ENCODE assay signal across 8 cellular contexts in genomic region chr6:45419574-45420082, GRCh38. TPM values are rescaled to one million over a fixed set of nuclear protein-coding genes. Genes with fewer than 3 reads are reported as not detected.
A peak's percentile ranks its signal among the peaks of the same experiment; 100 is the strongest.
DNase-seq lines count a peak whose midpoint lies in the region; ATAC-seq, FAIRE-seq and TF ChIP-seq lines count a peak whose summit lies in the region.

No MANE protein-coding gene starts in this region.

- no peaks in the 10 kb centered on the region for H3K4me1 ChIP-seq in BE2C
- H3K4me1 ChIP-seq in HUES6 (ENCODE audit: control insufficient read depth, insufficient read depth, low read length), result peaks cover 18% of the 10 kb centered on the region
- H3K4me1 ChIP-seq in K562 (replicated peaks in 1 of 2; ENCODE audit: control insufficient read depth in 2 of 2, insufficient read depth in 2 of 2, low read length in 2 of 2), result peaks cover 0 to 41% of the 10 kb centered on the region in 2 experiments; a peak in 4 of 5 replicates

- H3K4me3 ChIP-seq in BE2C (ENCODE audit: low read depth, low read length), result no peak overlapping the region
- peak overlapping the region; percentile 81 for H3K4me3 ChIP-seq in HUES6 (ENCODE audit: low read depth, low read length)
- H3K4me3 ChIP-seq in K562, result 0 out of 2 replicates have a peak overlapping the region, but pooled peaks have one; percentile 5

- H3K4me3 Mint-ChIP-seq in T-helper 1 cell treated with Interleukin-12 subunit alpha and Interleukin-12 subunit beta and Interleukin-4 antibody, amounts not matched to agents 30 μg/mL and 1 μg/mL, for 36 hours, result peak overlapping the region; percentile 95
- peak overlapping the region; percentile 90 to 95 (median 93) for H3K4me3 Mint-ChIP-seq in immature natural killer cell

- peak overlapping the region; percentile 11; the same call in 1 of the 2 replicates for H2AFZ ChIP-seq in K562 (ENCODE audit: low read depth, low read length)

- H3K4me2 ChIP-seq in K562 (ENCODE audit: insufficient read depth, low read length), result peak overlapping the region; percentile 9; the same call in 1 of the 2 replicates

- H4K20me1 ChIP-seq in K562 (replicated peaks; ENCODE audit: control insufficient read depth, insufficient read depth, low read length), result no peaks in the 10 kb centered on the region

- no TSS peak for BruUV-seq in K562 (replicated peaks; lab: Mats Ljungman, UMichigan)

- peaks cover 97% of the 10 kb centered on the region for H3K27me3 ChIP-seq in BE2C
- peaks cover 77% of the 10 kb centered on the region for H3K27me3 ChIP-seq in HUES6 (ENCODE audit: control insufficient read depth, insufficient read depth, low read length)
- H3K27me3 ChIP-seq in K562 (ENCODE audit: control insufficient read depth in 2 of 2, insufficient read depth in 2 of 2, low read length in 2 of 2), result peaks cover 9 to 22% of the 10 kb centered on the region in 2 experiments; a peak in 4 of 5 replicates

- H3K9me1 ChIP-seq in K562 (ENCODE audit: control insufficient read depth, insufficient read depth, low read length), result no peaks in the 10 kb centered on the region

- no peak for TF ChIP-seq EP300 in K562 (IDR thresholded peaks at IDR 0.05; ENCODE audit: low read length)

- peaks cover 3% of the 10 kb centered on the region for H3K36me3 Mint-ChIP-seq in T-helper 1 cell treated with Interleukin-12 subunit alpha and Interleukin-12 subunit beta and Interleukin-4 antibody, amounts not matched to agents 30 μg/mL and 1 μg/mL, for 36 hours (ENCODE audit: low read depth)
- H3K36me3 Mint-ChIP-seq in immature natural killer cell, result no peaks in the 10 kb centered on the region

- H3K4me1 Mint-ChIP-seq in T-helper 1 cell treated with Interleukin-12 subunit alpha and Interleukin-12 subunit beta and Interleukin-4 antibody, amounts not matched to agents 30 μg/mL and 1 μg/mL, for 36 hours (ENCODE audit: low read depth), result peaks cover 42% of the 10 kb centered on the region
- peaks cover 38 to 45% of the 10 kb centered on the region in 2 donors for H3K4me1 Mint-ChIP-seq in immature natural killer cell

- H3K79me2 ChIP-seq in K562 (ENCODE audit: control insufficient read depth, insufficient read depth, low read length), result no peaks in the 10 kb centered on the region

- peak; percentile 89 to 96 for TF ChIP-seq RAD21 in K562 (CRISPR knock-in tag; conservative IDR thresholded peaks at IDR 0.05 in 1 of 2, IDR thresholded peaks at IDR 0.05 in 1 of 2)

- H3K9me3 ChIP-seq in BE2C (no peaks in the 10 kb centered on the region), HUES6 (ENCODE audit: control insufficient read depth, insufficient read depth, low read depth, low read length) (no peaks in the 10 kb centered on the region), K562 (replicated peaks; ENCODE audit: control insufficient read depth, insufficient read depth, low read depth, low read length) (no peaks in the 10 kb centered on the region)

- TF ChIP-seq CTCF in BE2C (IDR thresholded peaks at IDR 0.05; ENCODE audit: low read depth, low read length), result 0 out of 2 replicates have a peak, but pooled peaks have one; percentile 17
- peak; percentile 61 to 95 (median 92) for TF ChIP-seq CTCF in K562 (IDR thresholded peaks at IDR 0.05 in 2 of 3, conservative IDR thresholded peaks at IDR 0.05 in 1 of 3; ENCODE audit: insufficient read depth in 2 of 3, low read depth in 1 of 3, low read length in 3 of 3)

- peak overlapping the region; percentile 78 for H3K27ac Mint-ChIP-seq in T-helper 1 cell treated with Interleukin-12 subunit alpha and Interleukin-12 subunit beta and Interleukin-4 antibody, amounts not matched to agents 30 μg/mL and 1 μg/mL, for 36 hours
- H3K27ac Mint-ChIP-seq in immature natural killer cell, result peak overlapping the region in 2 of 6 donors; percentile 27 to 75

- DNase-seq in BE2C (peak; percentile 38), K562 (ENCODE audit: extremely low read depth in 1 of 4, low spot score in 3 of 4) (peak in 3 of 4 experiments; percentile 26 to 70 (median 62)), immature natural killer cell (peak in 2 of 3 donors; percentile 28 to 41)
- DNase-seq in stimulated activated CD4-positive, alpha-beta T cell treated with anti-CD3 and anti-CD28 coated beads, Interleukin-12 subunit alpha, Interleukin-12 subunit beta, amount 100 ng/mL, for 48 hours (ENCODE audit: low read depth in 2 of 3, low spot score in 1 of 3), result peak in 2 of 3 donors; percentile 50 to 61

- intact Hi-C loops in K562 (cut with micrococcal nuclease), result loop anchor here (2.0 to 5.0 kb wide), 6 partner anchors 42 to 765 kb away; partner anchors contain the start of gene SUPT3H

- TF ChIP-seq POLR2A in K562 (conservative IDR thresholded peaks at IDR 0.05), result no peak

- CTCF ChIA-PET in K562 (lab: Yijun Ruan, JAX; ENCODE audit: low intra/inter-chr PET ratio), result interaction anchor here (0.6 to 2.4 kb wide), 2 partner anchors 28 to 764 kb away, joined by 3 to 12 read pairs; no protein-coding TSS in a partner anchor

- H3K36me3 ChIP-seq in BE2C (no peaks in the 10 kb centered on the region), HUES6 (ENCODE audit: control insufficient read depth, insufficient read depth, low read length) (no peaks in the 10 kb centered on the region), K562 (ENCODE audit: control insufficient read depth, insufficient read depth, low read length) (no peaks in the 10 kb centered on the region)

- WGBS in K562 (ENCODE audit: insufficient coverage, low coverage, missing lambda C conversion rate), result 20% methylated on average over 33 of the region's 38 CpGs

- H3K9ac ChIP-seq in HUES6 (ENCODE audit: low read length) (no peak overlapping the region), K562 (ENCODE audit: insufficient read depth in 1 of 2, low read depth in 2 of 2, low read length in 2 of 2) (peak overlapping the region in 1 of 2 experiments; percentile 77; a peak in 2 of 4 replicates)

- in situ Hi-C loops in K562 (cut with MboI), result loop anchor here (10.0 kb wide), 1 partner anchor 755 kb away; no protein-coding TSS in a partner anchor

- peaks cover 52% of the 10 kb centered on the region for H3K27me3 Mint-ChIP-seq in T-helper 1 cell treated with Interleukin-12 subunit alpha and Interleukin-12 subunit beta and Interleukin-4 antibody, amounts not matched to agents 30 μg/mL and 1 μg/mL, for 36 hours (ENCODE audit: low read depth)
- H3K27me3 Mint-ChIP-seq in immature natural killer cell (ENCODE audit: low read depth in 3 of 3), result peaks cover 25 to 45% (median 45%) of the 10 kb centered on the region in 3 donors

- H3K27ac ChIP-seq in HUES6 (ENCODE audit: low read depth, low read length) (no peak overlapping the region), K562 (ENCODE audit: extremely low read depth, low read depth, low read length) (no peak overlapping the region)

- FAIRE-seq in K562 (lab: Jason Lieb, UNC), result peak; percentile 77

- no peaks in the 10 kb centered on the region for H3K9me3 Mint-ChIP-seq in T-helper 1 cell treated with Interleukin-12 subunit alpha and Interleukin-12 subunit beta and Interleukin-4 antibody, amounts not matched to agents 30 μg/mL and 1 μg/mL, for 36 hours
- peaks cover 0 to 2% (median 0%) of the 10 kb centered on the region in 6 donors for H3K9me3 Mint-ChIP-seq in immature natural killer cell

- ATAC-seq in K562 (peak; percentile 87), GM21717 (IDR thresholded peaks at IDR 0.05; ENCODE audit: unreplicated experiment) (no peak), GM21723 (IDR thresholded peaks at IDR 0.05; ENCODE audit: unreplicated experiment) (no peak)

- POLR2A ChIA-PET in K562 (lab: Yijun Ruan, JAX), result interaction anchor here (0.6 to 0.8 kb wide), 2 partner anchors 106 to 627 kb away, joined by 3 read pairs; no protein-coding TSS in a partner anchor

TF ChIP-seq in K562, 482 proteins besides CTCF, POLR2A, EP300 and RAD21 (continues in another document):
- TF ChIP-seq RB1 (IDR thresholded peaks at IDR 0.05; ENCODE audit: low read depth), result peak; percentile 53; the same call in 1 of the 2 replicates
- no peak for TF ChIP-seq CBX2 (IDR thresholded peaks at IDR 0.05; ENCODE audit: insufficient read depth, low read length, poor library complexity, severe bottlenecking)
- TF ChIP-seq ZNF512 (tag; IDR thresholded peaks at IDR 0.05), result peak; percentile 68
- no peak for TF ChIP-seq COPS2 (conservative IDR thresholded peaks at IDR 0.05)

RNA-seq across cellular contexts. Expression of gene SUPT3H, which starts 41.9 kb away (rescaled TPM):
- 7.4 TPM for polyA plus RNA-seq in BE2C (2012; ENCODE audit: insufficient read depth, insufficient read length, low read depth)
- total RNA-seq in K562 (2011; cell fraction: chromatin; rRNA removed; ENCODE audit: low replicate concordance), result 7.5 and 15.8 TPM in 2 replicates
- 4.9 and 6.2 TPM in 2 replicates for total RNA-seq in K562 (2011; cell fraction: nucleolus; rRNA removed)
- 10.3 and 16.6 TPM in 2 replicates for total RNA-seq in K562 (2011; cell fraction: nucleoplasm; rRNA removed)
- 4.7 and 7.2 TPM in 2 replicates for total RNA-seq in K562 (2014; rRNA removed)
- 9.4 and 10.1 TPM in 2 replicates for total RNA-seq in K562 (2014; rRNA removed; fragmentation: Illumina TruSeq; extraction: Trizol)
- total RNA-seq in K562 (2015; rRNA removed; fragmentation: Illumina TruSeq; extraction: Trizol), result 6.4 and 7.9 TPM in 2 replicates
- 11.3 and 11.9 TPM in 2 replicates for total RNA-seq in K562 (2021)
- polyA plus RNA-seq in K562 (2011; rRNA removed), result 15.3 and 18.6 TPM in 2 replicates
- polyA plus RNA-seq in K562 (2011; cell fraction: cytosol; rRNA removed), result 15.9 and 18.2 TPM in 2 replicates
- polyA plus RNA-seq in K562 (2011; cell fraction: nucleus; rRNA removed), result 11.7 and 13.1 TPM in 2 replicates
- 11.6 and 25.6 TPM in 2 replicates for polyA plus RNA-seq in K562 (2012)
- 15.6 and 15.8 TPM in 2 replicates for polyA plus RNA-seq in K562 (2014; fragmentation: Illumina TruSeq; extraction: Trizol)
- 10 to 100 TPM; 13.2 to 16.3 TPM for polyA plus RNA-seq in K562 (2014; fragmentation: Nextera tagmentation; extraction: Ambion mirVana)
- polyA plus RNA-seq in K562 (2014; rRNA removed), result 8.1 and 14.7 TPM in 2 replicates
- polyA minus RNA-seq in K562 (2011; rRNA and poly(A)+ RNA removed), result 16.3 and 17.8 TPM in 2 replicates
- 3.0 and 20.3 TPM in 2 replicates for polyA minus RNA-seq in K562 (2011; cell fraction: cytosol; rRNA and poly(A)+ RNA removed)
- polyA minus RNA-seq in K562 (2011; cell fraction: nucleus; rRNA and poly(A)+ RNA removed), result 10.2 and 14.4 TPM in 2 replicates
- polyA plus RNA-seq in immature natural killer cell, result 10 to 100 TPM in 1 of 3 donors, 1 to 10 TPM in 2; 3.4 to 12.5 (median 8.8) TPM
